Comparison of ENCODE assay signal across 36 cellular contexts in the genomic region with DNA sequence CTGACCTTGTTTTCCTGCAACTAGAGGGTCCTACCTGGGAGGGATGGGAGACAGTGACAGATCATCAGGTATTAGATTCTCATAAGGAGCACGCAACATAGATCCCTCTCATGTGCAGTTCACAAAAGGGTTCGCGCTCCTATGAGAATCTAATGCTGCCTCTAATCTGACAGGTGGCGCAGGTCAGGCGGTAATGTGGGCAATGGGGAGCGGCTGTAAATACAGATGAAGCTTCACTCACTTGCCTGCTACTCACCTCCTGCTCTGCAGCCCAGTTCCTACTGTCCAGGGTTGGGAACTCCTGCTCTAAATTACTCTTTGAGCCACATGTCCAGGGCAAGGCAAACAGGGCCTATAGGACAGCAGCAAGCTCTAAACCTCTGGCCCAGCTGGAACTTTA. TPM values are rescaled to one million over a fixed set of nuclear protein-coding genes. Genes with fewer than 3 reads are reported as not detected.
"Had no signal": no experiment of that assay in that cellular context is flagged by ENCODE, and none has a peak within 500 bp of the region (broad histone marks: within the 10 kb centered on the region; RNA-seq: fewer than 3 reads in every experiment).

No MANE protein-coding gene starts in this region.

- H3K9me3 ChIP-seq: MG63 had no signal

- H3K36me3 ChIP-seq: MG63 had no signal

- DNase-seq: Karpas-422, Kasumi-1, MM.1S, MV-4-11, NCI-H1048, NCI-H1092, NCI-H1092 treated with DMSO at 0.1 percent for 48 hours, NCI-H1105, NCI-H1105 treated with DMSO at 0.1 percent for 48 hours, NCI-H1417, NCI-H1417 treated with DMSO at 0.1 percent for 48 hours, NCI-H1436, NCI-H1436 treated with DMSO at 0.1 percent for 48 hours, NCI-H146, NCI-H1694, NCI-H1694 treated with DMSO at 0.1 percent for 48 hours, NCI-H187, NCI-H187 treated with DMSO at 0.1 percent for 48 hours, NCI-H1930, NCI-H2029, NCI-H2029 treated with DMSO at 0.1 percent for 48 hours, NCI-H2081, NCI-H2081 treated with DMSO at 0.1 percent for 48 hours, NCI-H2107, NCI-H2171, NCI-H2171 treated with DMSO at 0.1 percent for 48 hours, NCI-H2227 treated with DMSO at 0.1 percent for 48 hours, NCI-H226, NCI-H345, NCI-H446, NCI-H446 treated with DMSO at 0.1 percent for 48 hours, NCI-H510A, NCI-H510A treated with DMSO at 0.1 percent for 48 hours, NCI-H524 had no signal

- H3K4me3 ChIP-seq: MG63 had no signal

RNA-seq across cellular contexts. Expression of a gene that starts 46.2 kb away (rescaled TPM):
- total RNA-seq: MCF 10A had no signal
